Comparison of ENCODE assay signal across 24 cellular contexts in the genomic region with DNA sequence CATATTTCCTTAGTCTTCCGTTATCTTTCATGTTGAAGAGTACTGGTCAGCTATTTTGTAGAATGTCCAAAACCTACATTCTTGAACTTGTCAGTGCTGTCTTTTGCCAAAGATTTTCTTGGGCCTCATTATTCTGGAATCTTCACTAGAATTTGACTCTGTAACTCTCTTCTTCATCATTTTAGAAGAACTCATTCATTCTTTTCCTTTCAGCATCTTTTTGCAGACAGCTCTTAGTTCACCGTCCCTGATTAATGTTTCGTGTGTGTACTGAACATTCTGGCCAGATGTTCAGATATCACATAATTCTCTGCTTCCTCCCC.
"Had no signal": no experiment of that assay in that cellular context is flagged by ENCODE, and none has a peak within 500 bp of the region (broad histone marks: within the 10 kb centered on the region; RNA-seq: fewer than 3 reads in every experiment).

No MANE protein-coding gene starts in this region.

- H3K9me3 ChIP-seq: esophagus muscularis mucosa, left lung, mucosa of descending colon, neutrophil, sigmoid colon, stomach, thyroid gland had no signal

- ATAC-seq: heart right ventricle; left cardiac atrium; left lung; mucosa of descending colon; natural killer cell treated with Interleukin-12 subunit alpha and Interleukin-12 subunit beta and Interleukin-15 and Interleukin-18, amount 100 ng/mL, for 72 hours; right cardiac atrium; stimulated activated effector memory CD8-positive, alpha-beta T cell treated with anti-CD3 and anti-CD28 coated beads, Interleukin-12 subunit alpha, Interleukin-12 subunit beta, amount 100 ng/mL, for 72 hours had no signal

- H3K27me3 ChIP-seq: esophagus muscularis mucosa, heart right ventricle, left lung, neutrophil, sigmoid colon, stomach, thyroid gland had no signal

- DNase-seq: dermis blood vessel endothelial cell; effector memory CD4-positive, alpha-beta T cell; foreskin melanocyte; glutamatergic neuron; heart right ventricle; hippocampal formation; left cardiac atrium; left lung; mesenchymal stem cell; mucosa of descending colon; naive B cell; right cardiac atrium; sigmoid colon; stimulated activated CD4-positive, alpha-beta T cell treated with anti-CD3 and anti-CD28 coated beads, Interleukin-2, amount 100 ng/mL, for 24 hours; stimulated activated CD4-positive, alpha-beta T cell treated with anti-CD3 and anti-CD28 coated beads, Interleukin-4, amount 100 ng/mL, for 24 hours; stimulated activated naive CD4-positive, alpha-beta T cell treated with Interleukin-2 at 50 U/mL for 16 hours; stomach; thyroid gland had no signal

- H2AFZ ChIP-seq: parathyroid adenoma had no signal

- H3K4me3 ChIP-seq: coronary artery, esophagus muscularis mucosa, heart right ventricle, left lung, mucosa of descending colon, sigmoid colon, stomach, thyroid gland had no signal

- H3K4me1 ChIP-seq: parathyroid adenoma, thyroid gland had no signal

- H3K9ac ChIP-seq: parathyroid adenoma had no signal

- H3K27ac ChIP-seq: coronary artery, esophagus muscularis mucosa, heart right ventricle, left lung, neutrophil, parathyroid adenoma, sigmoid colon, stomach, thyroid gland had no signal

- H3K36me3 ChIP-seq: esophagus muscularis mucosa, left lung, neutrophil, sigmoid colon, thyroid gland had no signal
